8 cellular contexts compared by ENCODE assay signal in genomic region chr3:54631001-54631400, GRCh38.
DNase-seq lines count a peak whose midpoint lies in the region; ATAC-seq, FAIRE-seq and TF ChIP-seq lines count a peak whose summit lies in the region.
"Not testable (repeated sequence)": the region's sequence is repeated elsewhere in the genome, so short reads cannot be mapped to it uniquely, and the experiment has no call there.

No MANE protein-coding gene starts in this region.

- in situ Hi-C loops in GM12878 (cut with MboI), result not testable (repeated sequence)

- peaks cover 21% of the 10 kb centered on the region; the same call in 2 of the 3 replicates for H3K36me3 Mint-ChIP-seq in GM23338 (ENCODE audit: low read depth)
- peaks cover 27 to 53% (median 40%) of the 10 kb centered on the region in 3 experiments for H3K36me3 Mint-ChIP-seq in H9 (ENCODE audit: insufficient read depth in 1 of 3, low read depth in 3 of 3)
- not testable (repeated sequence) for H3K36me3 Mint-ChIP-seq in WTC11

- H3K36me3 ChIP-seq in GM23338 (ENCODE audit: insufficient read depth) (peaks cover 35% of the 10 kb centered on the region), HUES48 (ENCODE audit: control insufficient read depth, insufficient read depth, low read length) (peaks cover 41% of the 10 kb centered on the region), HUES64 (ENCODE audit: insufficient read depth, low read length) (peaks cover 39% of the 10 kb centered on the region), H1 (ENCODE audit: control insufficient read depth in 2 of 4, insufficient read depth in 4 of 4, low read length in 3 of 4) (peaks cover 20 to 41% (median 29%) of the 10 kb centered on the region in 4 experiments)
- not testable (repeated sequence) for H3K36me3 ChIP-seq in GM12878 (ENCODE audit: control insufficient read depth in 2 of 2, insufficient read depth in 2 of 2, low read length in 1 of 2)

- H2AK5ac ChIP-seq in H9 (ENCODE audit: insufficient read length, low read length); H1 (ENCODE audit: low read depth, low read length): not testable (repeated sequence)

- H2BK15ac ChIP-seq in H9 (ENCODE audit: low read depth, low read length); H1 (ENCODE audit: low read length): not testable (repeated sequence)

- not testable (repeated sequence) for H3K79me1 ChIP-seq in H9 (ENCODE audit: insufficient read depth, low read depth, low read length, poor library complexity, severe bottlenecking); H1 (ENCODE audit: low read depth, low read length)

- SMC1A ChIA-PET in GM12878 (lab: Charles Lee; ENCODE audit: uncharacterized antibody, unreplicated experiment), result not testable (repeated sequence)

- not testable (repeated sequence) for H3T11ph ChIP-seq in H9 (ENCODE audit: low read length)

- H2AFZ ChIP-seq in GM23338; H9 (ENCODE audit: low read length); GM12878 (ENCODE audit: control insufficient read depth, low read depth, low read length); H1 (ENCODE audit: low read length): not testable (repeated sequence)

- RAD21 ChIA-PET in GM12878 (lab: Charles Lee; ENCODE audit: unreplicated experiment), result not testable (repeated sequence)

- no CpG with 5 or more reads among the region's 6 CpGs for WGBS in H9 (ENCODE audit: extremely low coverage, insufficient read length, low lambda C conversion rate)
- 84% methylated on average over 5 of the region's 6 CpGs for WGBS in HUES64
- WGBS in GM12878 (ENCODE audit: insufficient coverage, insufficient replicate concordance, low lambda C conversion rate, missing lambda C conversion rate), result 20% methylated on average over 6 of the region's 6 CpGs
- 80% methylated on average over 6 of the region's 6 CpGs; no CpG with 5 or more reads in 1 of the 2 experiments for WGBS in H1 (ENCODE audit: extremely low coverage in 1 of 2, insufficient coverage in 1 of 2, insufficient read length in 1 of 2, insufficient replicate concordance in 2 of 2, low coverage in 1 of 2, low lambda C conversion rate in 2 of 2, missing lambda C conversion rate in 1 of 2), 2 experiments

- TF ChIP-seq CTCF in GM23338 (conservative IDR thresholded peaks at IDR 0.05; ENCODE audit: low read depth in 2 of 2); H9 (conservative IDR thresholded peaks at IDR 0.05); WTC11 (IDR thresholded peaks at IDR 0.05); GM12878 (IDR thresholded peaks at IDR 0.05 in 2 of 3, conservative IDR thresholded peaks at IDR 0.05 in 1 of 3; ENCODE audit: control insufficient read depth in 2 of 3, extremely low read depth in 1 of 3, insufficient read depth in 1 of 3, low read depth in 3 of 3, low read length in 3 of 3); H1 (IDR thresholded peaks at IDR 0.05; ENCODE audit: control extremely low read depth in 1 of 3, insufficient read depth in 1 of 3, low read depth in 1 of 3, low read length in 3 of 3): not testable (repeated sequence)

- not testable (repeated sequence) for H3K4ac ChIP-seq in H9 (ENCODE audit: low read depth, low read length); H1 (replicated peaks; ENCODE audit: insufficient read length, low read depth, low read length)

- H3K18ac ChIP-seq in H9 (ENCODE audit: insufficient read length, low read depth, low read length); H1 (ENCODE audit: extremely low read depth, low read length): not testable (repeated sequence)

- peaks cover 10% of the 10 kb centered on the region for H3K79me2 ChIP-seq in GM23338 (replicated peaks; ENCODE audit: insufficient read depth)
- H3K79me2 ChIP-seq in H9 (ENCODE audit: insufficient read depth, low read length); GM12878 (ENCODE audit: control insufficient read depth, insufficient read depth, low read length); H1 (ENCODE audit: control insufficient read depth in 1 of 2, insufficient read depth in 2 of 2, low read length in 2 of 2): not testable (repeated sequence)

- not testable (repeated sequence) for H2BK120ac ChIP-seq in H9 (ENCODE audit: low read depth, low read length, poor library complexity, severe bottlenecking); H1 (replicated peaks; ENCODE audit: low read depth, low read length)

- ATAC-seq in GM23338, WTC11, GM12878: not testable (repeated sequence)

- H3K4me1 Mint-ChIP-seq in GM23338, result peaks cover 21% of the 10 kb centered on the region
- peaks cover 47 to 54% of the 10 kb centered on the region in 2 experiments for H3K4me1 Mint-ChIP-seq in H9
- H3K4me1 Mint-ChIP-seq in WTC11, result peaks cover 27% of the 10 kb centered on the region

- not testable (repeated sequence) for H4K5ac ChIP-seq in H9 (ENCODE audit: insufficient read length, low read depth, low read length); H1 (ENCODE audit: insufficient read length, low read depth, low read length)

- not testable (repeated sequence) for H3K4me2 ChIP-seq in GM23338; H9 (ENCODE audit: insufficient read depth, insufficient read length, low read length); GM12878 (ENCODE audit: control insufficient read depth, insufficient read depth); H1 (ENCODE audit: insufficient read depth in 1 of 2, low read depth in 2 of 2, low read length in 2 of 2)

- H2BK20ac ChIP-seq in H9 (ENCODE audit: low read depth, low read length, poor library complexity, severe bottlenecking); H1 (ENCODE audit: low read length): not testable (repeated sequence)

- not testable (repeated sequence) for H3K14ac ChIP-seq in H9 (ENCODE audit: insufficient read depth, low read length); H1 (ENCODE audit: insufficient read length)

- H3K9ac ChIP-seq in H9 (ENCODE audit: extremely low read depth, insufficient read length, low read length); HUES48 (ENCODE audit: low read depth, low read length); HUES64 (ENCODE audit: low read depth, low read length); GM12878 (ENCODE audit: control insufficient read depth, insufficient read depth, low read length); H1 (replicated peaks in 1 of 4; ENCODE audit: extremely low read depth in 1 of 4, low read depth in 3 of 4, low read length in 3 of 4): not testable (repeated sequence)

- TF ChIP-seq EP300 in GM12878 (IDR thresholded peaks at IDR 0.05; ENCODE audit: borderline replicate concordance in 1 of 2, control insufficient read depth in 1 of 2, low read depth in 2 of 2, low read length in 2 of 2); H1 (IDR thresholded peaks at IDR 0.05; ENCODE audit: borderline replicate concordance in 1 of 2, low read depth in 2 of 2, low read length in 2 of 2): not testable (repeated sequence)

- H4K20me1 ChIP-seq in GM23338 (replicated peaks; ENCODE audit: insufficient read depth) (peaks cover 15% of the 10 kb centered on the region), H1 (replicated peaks in 1 of 2; ENCODE audit: control insufficient read depth in 1 of 2, insufficient read depth in 2 of 2, low read length in 2 of 2) (peaks cover 11% of the 10 kb centered on the region in 2 experiments)
- H4K20me1 ChIP-seq in H9 (ENCODE audit: control insufficient read depth, insufficient read depth, insufficient read length); GM12878 (ENCODE audit: control insufficient read depth, insufficient read depth): not testable (repeated sequence)

- peak; percentile 35 for FAIRE-seq in GM12878 (lab: Jason Lieb, UNC)
- not testable (repeated sequence) for FAIRE-seq in H1 (lab: Jason Lieb, UNC)

- not testable (repeated sequence) for H3K9me3 ChIP-seq in H9 (ENCODE audit: control insufficient read depth, low read depth, low read length); HUES48 (ENCODE audit: control insufficient read depth, insufficient read depth, low read length); HUES64 (ENCODE audit: insufficient read depth, low read depth, low read length); GM12878 (replicated peaks; ENCODE audit: control insufficient read depth, insufficient read depth, low read length); H1 (ENCODE audit: insufficient read depth in 2 of 2, low read depth in 1 of 2, low read length in 1 of 2)

- H4K8ac ChIP-seq in H9 (replicated peaks; ENCODE audit: insufficient read length, low read depth, low read length); H1 (ENCODE audit: extremely low read depth, insufficient read depth, low read length): not testable (repeated sequence)

- not testable (repeated sequence) for H3K9me2 ChIP-seq in GM23338 (ENCODE audit: insufficient read depth)

- not testable (repeated sequence) for H3K4me3 Mint-ChIP-seq in GM23338, H9, WTC11

- POLR2A ChIA-PET in WTC11 (lab: Charles Lee), result interaction anchor here (1.3 to 3.2 kb wide), 2 partner anchors 10 to 198 kb away, joined by 3 to 17 read pairs; no protein-coding TSS in a partner anchor
- POLR2A ChIA-PET in GM12878 (lab: Charles Lee), result not testable (repeated sequence)
- POLR2A ChIA-PET in H1 (lab: Charles Lee; ENCODE audit: partially characterized antibody), result interaction anchor here (0.8 to 7.8 kb wide), 25 partner anchors 7 to 205 kb away, joined by 3 to 87 read pairs (median 6); no protein-coding TSS in a partner anchor

- not testable (repeated sequence) for H3K27ac Mint-ChIP-seq in GM23338, WTC11
- H3K27ac Mint-ChIP-seq in H9, result peak overlapping the region in 1 of 3 experiments; percentile 79; a peak in 2 of 7 replicates

- H3K23ac ChIP-seq in H9 (ENCODE audit: insufficient read length, low read depth, low read length); H1 (ENCODE audit: insufficient read length): not testable (repeated sequence)

- CTCF ChIA-PET in WTC11 (lab: Charles Lee), result interaction anchor here (1.7 to 2.0 kb wide), 4 partner anchors 93 to 202 kb away, joined by 6 to 8 read pairs (median 6); no protein-coding TSS in a partner anchor
- CTCF ChIA-PET in GM12878 (lab: Yijun Ruan, JAX), result not testable (repeated sequence)
- CTCF ChIA-PET in H1 (lab: Charles Lee; ENCODE audit: partially characterized antibody), result interaction anchor here (0.6 to 3.0 kb wide), 3 partner anchors 92 to 197 kb away, joined by 3 to 14 read pairs (median 6); no protein-coding TSS in a partner anchor

- not testable (repeated sequence) for H2BK5ac ChIP-seq in H9 (ENCODE audit: insufficient read length, low read length); H1 (ENCODE audit: low read depth, low read length)

- H4K91ac ChIP-seq in H9 (ENCODE audit: insufficient read length, low read depth, low read length); H1 (replicated peaks; ENCODE audit: insufficient read length, low read length): not testable (repeated sequence)

- not testable (repeated sequence) for DNase-seq in GM23338 (ENCODE audit: low spot score); WTC11 (ENCODE audit: low spot score); GM12878 (ENCODE audit: low read depth, low spot score); H1 (ENCODE audit: low read depth in 1 of 2, low spot score in 2 of 2)
- DNase-seq in H9 (peak; percentile 45), cardiac septum (ENCODE audit: low spot score) (peak; percentile 58)

- peaks cover 34% of the 10 kb centered on the region for H3K27me3 Mint-ChIP-seq in GM23338 (ENCODE audit: insufficient read depth, low read depth, poor library complexity)
- not testable (repeated sequence) for H3K27me3 Mint-ChIP-seq in H9 (ENCODE audit: low read depth); WTC11 (ENCODE audit: low read depth)

- not testable (repeated sequence) for TF ChIP-seq POLR2A in GM12878 (IDR thresholded peaks at IDR 0.05; ENCODE audit: low read depth, low read length)
- TF ChIP-seq POLR2A in H1 (IDR thresholded peaks at IDR 0.05; ENCODE audit: control extremely low read depth in 1 of 2, low read depth in 2 of 2, low read length in 2 of 2), result peak; percentile 7 to 32; a peak in 1 of 3 replicates

- BruUV-seq in GM12878 (replicated peaks; lab: Mats Ljungman, UMichigan), result not testable (repeated sequence)

- H3K9me3 Mint-ChIP-seq in GM23338 (peaks cover 21% of the 10 kb centered on the region), H9 (peaks cover 0 to 10% of the 10 kb centered on the region in 2 experiments; a peak in 2 of 5 replicates), WTC11 (peaks cover 18% of the 10 kb centered on the region)

- H3K56ac ChIP-seq in H9 (ENCODE audit: insufficient read length, low read depth, low read length); H1 (replicated peaks; ENCODE audit: insufficient read length, low read depth, low read length): not testable (repeated sequence)

- H3K27ac ChIP-seq in GM23338 (ENCODE audit: low read depth) (0 out of 2 replicates have a peak overlapping the region, but pooled peaks have one; percentile 70), HUES48 (ENCODE audit: low read depth, low read length) (peak overlapping the region; percentile 33), HUES64 (ENCODE audit: low read depth, low read length) (peak overlapping the region; percentile 53; the same call in 1 of the 2 replicates)
- not testable (repeated sequence) for H3K27ac ChIP-seq in H9 (ENCODE audit: insufficient read length, low read depth, low read length); GM12878 (ENCODE audit: control insufficient read depth, insufficient read depth); H1 (ENCODE audit: low read depth, low read length)

- peaks cover 63% of the 10 kb centered on the region for H3F3A ChIP-seq in GM23338 (replicated peaks; ENCODE audit: low read depth)

- H2BK12ac ChIP-seq in H9 (ENCODE audit: insufficient read length, low read depth, low read length); H1 (ENCODE audit: low read depth, low read length): not testable (repeated sequence)

- intact Hi-C loops in GM12878 (cut with micrococcal nuclease; ENCODE audit: unreplicated experiment); cardiac septum (cut with DNase I): not testable (repeated sequence)

- not testable (repeated sequence) for H3K27me3 ChIP-seq in GM23338 (ENCODE audit: insufficient read depth); H9 (ENCODE audit: insufficient read depth, low read length); HUES48 (ENCODE audit: control insufficient read depth, insufficient read depth, low read length); HUES64 (ENCODE audit: insufficient read depth, low read length); GM12878 (replicated peaks in 1 of 2; ENCODE audit: control insufficient read depth in 2 of 2, insufficient read depth in 2 of 2, low read length in 1 of 2); H1 (replicated peaks in 1 of 4; ENCODE audit: control insufficient read depth in 3 of 4, extremely low read depth in 1 of 4, insufficient read depth in 3 of 4, low read length in 3 of 4)

- not testable (repeated sequence) for H3K23me2 ChIP-seq in H9 (ENCODE audit: insufficient read length, low read depth, low read length, poor library complexity, severe bottlenecking); H1 (ENCODE audit: low read depth, low read length)

- H3K4me1 ChIP-seq in GM23338 (ENCODE audit: insufficient read depth), result peaks cover 34% of the 10 kb centered on the region
- not testable (repeated sequence) for H3K4me1 ChIP-seq in H9 (ENCODE audit: insufficient read depth, low read length); GM12878 (ENCODE audit: control insufficient read depth, insufficient read depth, low read length)
- peaks cover 20% of the 10 kb centered on the region for H3K4me1 ChIP-seq in HUES48 (ENCODE audit: control insufficient read depth, insufficient read depth, low read length)
- peaks cover 23% of the 10 kb centered on the region for H3K4me1 ChIP-seq in HUES64 (ENCODE audit: insufficient read depth, low read length)
- H3K4me1 ChIP-seq in H1 (replicated peaks in 1 of 4; ENCODE audit: control insufficient read depth in 3 of 4, insufficient read depth in 4 of 4, low read length in 3 of 4), result peaks cover 4 to 11% (median 7%) of the 10 kb centered on the region in 4 experiments; a peak in 5 of 7 replicates

- TF ChIP-seq RAD21 in GM12878 (IDR thresholded peaks at IDR 0.05; ENCODE audit: insufficient read depth, low read depth, low read length); H1 (IDR thresholded peaks at IDR 0.05 in 1 of 2, conservative IDR thresholded peaks at IDR 0.05 in 1 of 2; ENCODE audit: low read depth in 2 of 2, low read length in 2 of 2): not testable (repeated sequence)

- H3K4me3 ChIP-seq in GM23338; HUES48 (ENCODE audit: low read depth, low read length); HUES64 (ENCODE audit: low read length); GM12878; H1 (ENCODE audit: extremely low read depth in 1 of 4, insufficient read depth in 2 of 4, low read depth in 3 of 4, low read length in 4 of 4): not testable (repeated sequence)
